2 cellular contexts compared by ENCODE assay signal in genomic region chr21:42171091-42172053, GRCh38.
TF ChIP-seq lines count a peak whose summit lies in the region.

No MANE protein-coding gene starts in this region.

TF ChIP-seq in HCT116, 20 proteins besides CTCF, POLR2A, EP300 and RAD21 (continued from another document):
- TF ChIP-seq REST (IDR thresholded peaks at IDR 0.05; ENCODE audit: low read depth) = no peak
- no peak for TF ChIP-seq EZH2phosphoT487 (IDR thresholded peaks at IDR 0.05; ENCODE audit: borderline replicate concordance)
- TF ChIP-seq, protein P1, sequence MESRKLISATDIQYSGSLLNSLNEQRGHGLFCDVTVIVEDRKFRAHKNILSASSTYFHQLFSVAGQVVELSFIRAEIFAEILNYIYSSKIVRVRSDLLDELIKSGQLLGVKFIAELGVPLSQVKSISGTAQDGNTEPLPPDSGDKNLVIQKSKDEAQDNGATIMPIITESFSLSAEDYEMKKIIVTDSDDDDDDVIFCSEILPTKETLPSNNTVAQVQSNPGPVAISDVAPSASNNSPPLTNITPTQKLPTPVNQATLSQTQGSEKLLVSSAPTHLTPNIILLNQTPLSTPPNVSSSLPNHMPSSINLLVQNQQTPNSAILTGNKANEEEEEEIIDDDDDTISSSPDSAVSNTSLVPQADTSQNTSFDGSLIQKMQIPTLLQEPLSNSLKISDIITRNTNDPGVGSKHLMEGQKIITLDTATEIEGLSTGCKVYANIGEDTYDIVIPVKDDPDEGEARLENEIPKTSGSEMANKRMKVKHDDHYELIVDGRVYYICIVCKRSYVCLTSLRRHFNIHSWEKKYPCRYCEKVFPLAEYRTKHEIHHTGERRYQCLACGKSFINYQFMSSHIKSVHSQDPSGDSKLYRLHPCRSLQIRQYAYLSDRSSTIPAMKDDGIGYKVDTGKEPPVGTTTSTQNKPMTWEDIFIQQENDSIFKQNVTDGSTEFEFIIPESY (IDR thresholded peaks at IDR 0.05; ENCODE audit: extremely low read depth, insufficient replicate concordance, low read length) = no peak
- TF ChIP-seq ZNF274 (IDR thresholded peaks at IDR 0.05; ENCODE audit: low read depth, low read length) = no peak
- TF ChIP-seq EGR1 (IDR thresholded peaks at IDR 0.05; ENCODE audit: low read depth) = no peak
- TF ChIP-seq YY1 (IDR thresholded peaks at IDR 0.05; ENCODE audit: extremely low read depth, insufficient replicate concordance, low read depth, low read length) = no peak
- TF ChIP-seq ATF3 (IDR thresholded peaks at IDR 0.05) = no peak
- peak; percentile 18; the same call in 1 of the 2 replicates for TF ChIP-seq CBX3 (IDR thresholded peaks at IDR 0.05; ENCODE audit: low read depth)
- TF ChIP-seq SIN3A (IDR thresholded peaks at IDR 0.05; ENCODE audit: low read depth) = no peak
- TF ChIP-seq SRF (IDR thresholded peaks at IDR 0.05; ENCODE audit: low read depth) = no peak
- TF ChIP-seq POLR2AphosphoS5 (IDR thresholded peaks at IDR 0.05; ENCODE audit: low read depth, low read length) = 0 out of 2 replicates have a peak, but pooled peaks have one; percentile 46
- peak; percentile 66; the same call in 1 of the 2 replicates for TF ChIP-seq SP1 (IDR thresholded peaks at IDR 0.05; ENCODE audit: low read depth)
- no peak for TF ChIP-seq ELF1 (IDR thresholded peaks at IDR 0.05; ENCODE audit: borderline replicate concordance, low read depth)
- TF ChIP-seq EZH2 (IDR thresholded peaks at IDR 0.05) = no peak
- no peak for TF ChIP-seq ZFX (IDR thresholded peaks at IDR 0.05)
- peak; percentile 46; the same call in 1 of the 2 replicates for TF ChIP-seq FOSL1 (IDR thresholded peaks at IDR 0.05; ENCODE audit: low read depth)
- 0 out of 2 replicates have a peak, but pooled peaks have one; percentile 49 for TF ChIP-seq MAX (IDR thresholded peaks at IDR 0.05)
- no peak for TF ChIP-seq CEBPB (IDR thresholded peaks at IDR 0.05; ENCODE audit: low read depth)

TF ChIP-seq in WTC11, 78 proteins besides CTCF, POLR2A, EP300 and RAD21 (continued from another document):
- TF ChIP-seq, protein P2, sequence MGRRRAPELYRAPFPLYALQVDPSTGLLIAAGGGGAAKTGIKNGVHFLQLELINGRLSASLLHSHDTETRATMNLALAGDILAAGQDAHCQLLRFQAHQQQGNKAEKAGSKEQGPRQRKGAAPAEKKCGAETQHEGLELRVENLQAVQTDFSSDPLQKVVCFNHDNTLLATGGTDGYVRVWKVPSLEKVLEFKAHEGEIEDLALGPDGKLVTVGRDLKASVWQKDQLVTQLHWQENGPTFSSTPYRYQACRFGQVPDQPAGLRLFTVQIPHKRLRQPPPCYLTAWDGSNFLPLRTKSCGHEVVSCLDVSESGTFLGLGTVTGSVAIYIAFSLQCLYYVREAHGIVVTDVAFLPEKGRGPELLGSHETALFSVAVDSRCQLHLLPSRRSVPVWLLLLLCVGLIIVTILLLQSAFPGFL (CRISPR knock-in tag; IDR thresholded peaks at IDR 0.05; ENCODE audit: borderline replicate concordance) = no peak
- TF ChIP-seq ZNF121 (CRISPR knock-in tag; IDR thresholded peaks at IDR 0.05) (no peak), TEAD4 (CRISPR knock-in tag; IDR thresholded peaks at IDR 0.05) (no peak), NFYB (CRISPR knock-in tag; conservative IDR thresholded peaks at IDR 0.05; ENCODE audit: low read depth) (no peak), SOX15 (CRISPR knock-in tag; IDR thresholded peaks at IDR 0.05) (no peak), SMAD3 (CRISPR knock-in tag; IDR thresholded peaks at IDR 0.05; ENCODE audit: borderline replicate concordance) (no peak), ZNF263 (CRISPR knock-in tag; IDR thresholded peaks at IDR 0.05; ENCODE audit: low read depth) (no peak), HMGA2 (CRISPR knock-in tag; IDR thresholded peaks at IDR 0.05) (no peak)
- TF ChIP-seq, protein P3, sequence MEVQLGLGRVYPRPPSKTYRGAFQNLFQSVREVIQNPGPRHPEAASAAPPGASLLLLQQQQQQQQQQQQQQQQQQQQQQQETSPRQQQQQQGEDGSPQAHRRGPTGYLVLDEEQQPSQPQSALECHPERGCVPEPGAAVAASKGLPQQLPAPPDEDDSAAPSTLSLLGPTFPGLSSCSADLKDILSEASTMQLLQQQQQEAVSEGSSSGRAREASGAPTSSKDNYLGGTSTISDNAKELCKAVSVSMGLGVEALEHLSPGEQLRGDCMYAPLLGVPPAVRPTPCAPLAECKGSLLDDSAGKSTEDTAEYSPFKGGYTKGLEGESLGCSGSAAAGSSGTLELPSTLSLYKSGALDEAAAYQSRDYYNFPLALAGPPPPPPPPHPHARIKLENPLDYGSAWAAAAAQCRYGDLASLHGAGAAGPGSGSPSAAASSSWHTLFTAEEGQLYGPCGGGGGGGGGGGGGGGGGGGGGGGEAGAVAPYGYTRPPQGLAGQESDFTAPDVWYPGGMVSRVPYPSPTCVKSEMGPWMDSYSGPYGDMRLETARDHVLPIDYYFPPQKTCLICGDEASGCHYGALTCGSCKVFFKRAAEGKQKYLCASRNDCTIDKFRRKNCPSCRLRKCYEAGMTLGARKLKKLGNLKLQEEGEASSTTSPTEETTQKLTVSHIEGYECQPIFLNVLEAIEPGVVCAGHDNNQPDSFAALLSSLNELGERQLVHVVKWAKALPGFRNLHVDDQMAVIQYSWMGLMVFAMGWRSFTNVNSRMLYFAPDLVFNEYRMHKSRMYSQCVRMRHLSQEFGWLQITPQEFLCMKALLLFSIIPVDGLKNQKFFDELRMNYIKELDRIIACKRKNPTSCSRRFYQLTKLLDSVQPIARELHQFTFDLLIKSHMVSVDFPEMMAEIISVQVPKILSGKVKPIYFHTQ (CRISPR knock-in tag; IDR thresholded peaks at IDR 0.05) = no peak
TF ChIP-seq in WTC11: peak in this region for 0.
